1 cellular context compared by ENCODE assay signal in genomic region chr13:18212873-18213272, GRCh38.
TF ChIP-seq lines count a peak whose summit lies in the region.

No MANE protein-coding gene starts in this region.

TF ChIP-seq in HepG2, 621 proteins besides CTCF, POLR2A, EP300 and RAD21 (continued from another document):
- TF ChIP-seq ZNF142 (CRISPR knock-in tag; IDR thresholded peaks at IDR 0.05) (no peak), PHB2 (IDR thresholded peaks at IDR 0.05; ENCODE audit: partially characterized antibody) (no peak), SMARCC2 (IDR thresholded peaks at IDR 0.05) (no peak)
